9 cellular contexts compared by ENCODE assay signal in the genomic region with DNA sequence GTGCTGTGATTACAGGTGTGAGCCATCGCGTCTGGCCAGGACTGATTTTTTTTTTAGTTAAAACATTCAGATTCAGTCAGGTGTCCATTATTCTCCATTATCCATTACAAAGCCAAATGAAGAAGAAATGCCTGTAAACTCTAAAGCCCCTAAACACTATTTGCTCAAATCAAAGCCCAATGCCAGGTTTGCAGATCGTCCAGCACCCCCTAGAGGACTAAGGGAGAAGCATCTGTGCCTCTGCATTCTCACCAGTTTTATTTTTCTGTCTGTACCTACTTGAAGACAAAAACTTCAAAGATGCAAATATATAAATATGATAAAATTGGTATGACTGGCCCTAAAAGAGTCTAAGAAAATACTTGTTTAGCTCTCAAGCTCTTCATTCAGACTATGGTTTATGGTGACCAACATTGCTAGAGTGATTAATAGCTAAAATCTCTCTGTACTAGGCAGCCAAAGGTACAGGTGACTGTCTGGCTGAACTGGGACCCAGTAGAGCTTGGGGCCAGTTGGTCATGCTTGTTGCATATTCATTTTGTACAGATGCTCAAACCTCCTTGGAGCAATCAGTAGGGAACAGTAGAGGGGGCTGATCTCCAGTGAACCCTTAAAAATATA.
DNase-seq lines count a peak whose midpoint lies in the region; ATAC-seq and TF ChIP-seq lines count a peak whose summit lies in the region.
"Had no signal": no experiment of that assay in that cellular context is flagged by ENCODE, and none has a peak within 500 bp of the region (broad histone marks: within the 10 kb centered on the region; RNA-seq: fewer than 3 reads in every experiment).

No MANE protein-coding gene starts in this region.

- no peak overlapping the region for H3K4me3 ChIP-seq in Peyer's patch
- H3K4me3 ChIP-seq in epithelial cell of esophagus (ENCODE audit: low read length) = no peak overlapping the region
- H3K4me3 ChIP-seq: SJSA1 had no signal

- no peak overlapping the region for H3K27ac ChIP-seq in Peyer's patch
- H3K27ac ChIP-seq: SJSA1 had no signal

- ATAC-seq in HG02938 (IDR thresholded peaks at IDR 0.05; ENCODE audit: unreplicated experiment) = no peak

- no peak for TF ChIP-seq POLR2A in Peyer's patch (IDR thresholded peaks at IDR 0.05)

- peaks cover 0 to 41% (median 0%) of the 10 kb centered on the region in 3 donors for H3K36me3 ChIP-seq in Peyer's patch

- no peaks in the 10 kb centered on the region for H3K27me3 ChIP-seq in Peyer's patch
- H3K27me3 ChIP-seq: SJSA1 had no signal

- H3K4me1 ChIP-seq in Peyer's patch = peaks cover 0 to 25% (median 0%) of the 10 kb centered on the region in 4 donors

- peak; percentile 46 to 80 (median 74) for TF ChIP-seq CTCF in Peyer's patch (IDR thresholded peaks at IDR 0.05)
- peak; percentile 89 for TF ChIP-seq CTCF in epithelial cell of esophagus (IDR thresholded peaks at IDR 0.05; ENCODE audit: insufficient read depth, low read depth, low read length, missing control alignments)

- no peaks in the 10 kb centered on the region for H3K9me3 ChIP-seq in Peyer's patch
- H3K9me3 ChIP-seq: SJSA1 had no signal

- DNase-seq in COR-L47 (lab: John Stamatoyannopoulos, UW) = peak; percentile 15
- DNase-seq in H4 (ENCODE audit: low spot score) = peak; percentile 42
- peak in 1 of 3 donors; percentile 56 for DNase-seq in Peyer's patch
- peak; percentile 56 for DNase-seq in epithelial cell of esophagus (ENCODE audit: low read depth)
- DNase-seq in pons (ENCODE audit: low spot score) = peak; percentile 69
- no peak for DNase-seq in activated CD4-positive, CD25-positive, alpha-beta regulatory T cell (lab: John Stamatoyannopoulos, UW)
- no peak for DNase-seq in occipital lobe (lab: John Stamatoyannopoulos, UW)

Comparison
In these comparisons a context has a peak if more than half of its experiments do, and no peak if none do; other contexts are left out.
1. DNase-seq: peak in COR-L47 (single experiment), H4 (single experiment), epithelial cell of esophagus (single experiment) and pons (single experiment); none in activated CD4-positive, CD25-positive, alpha-beta regulatory T cell (0 of 4) and occipital lobe (single experiment).